Comparison of ENCODE assay signal across 20 cellular contexts in genomic region chr18:42024131-42024530, GRCh38.
DNase-seq lines count a peak whose midpoint lies in the region; ATAC-seq and TF ChIP-seq lines count a peak whose summit lies in the region.
"Had no signal": no experiment of that assay in that cellular context is flagged by ENCODE, and none has a peak within 500 bp of the region (broad histone marks: within the 10 kb centered on the region; RNA-seq: fewer than 3 reads in every experiment).

No MANE protein-coding gene starts in this region.

- no peak for DNase-seq in activated CD4-positive, CD25-positive, alpha-beta regulatory T cell treated with anti-CD3 and anti-CD28 coated beads, Interleukin-2, amount 50 U/mL, for 72 hours
- DNase-seq in T-cell (no peak), GM10248 (ENCODE audit: extremely low spot score) (no peak), H7 (no peak)
- DNase-seq: activated naive CD4-positive, alpha-beta T cell; BE2C; effector memory CD4-positive, alpha-beta T cell; glutamatergic neuron; left ventricle myocardium inferior; NCI-H1105; SHP77 treated with DMSO at 0.1 percent for 48 hours; stimulated activated CD4-positive, alpha-beta T cell treated with anti-CD3 and anti-CD28 coated beads, Interleukin-12 subunit alpha, Interleukin-12 subunit beta, amount 100 ng/mL, for 4 hours had no signal

- no peaks in the 10 kb centered on the region for H3K27me3 Mint-ChIP-seq in T-cell

- TF ChIP-seq CTCF in GM10248 (IDR thresholded peaks at IDR 0.05; ENCODE audit: control extremely low read depth, extremely low read depth, low read depth, missing control alignments): no peak

- POLR2A ChIA-PET in T-cell (lab: Charles Lee): no interaction called here
- POLR2A ChIA-PET in GM10248 (lab: Yijun Ruan, JAX): no interaction called here

- H3K4me3 Mint-ChIP-seq in T-cell: no peak overlapping the region
- H3K4me3 Mint-ChIP-seq: neural progenitor cell, WTC11 had no signal

- ATAC-seq in activated CD4-positive, CD25-positive, alpha-beta regulatory T cell treated with anti-CD3 and anti-CD28 coated beads, Interleukin-2, amount 50 U/mL, for 24 hours: peak; percentile 29 to 37
- peak; percentile 36 for ATAC-seq in GM18511 (IDR thresholded peaks at IDR 0.05; ENCODE audit: unreplicated experiment)
- peak; percentile 19 for ATAC-seq in HG02678 (IDR thresholded peaks at IDR 0.05; ENCODE audit: unreplicated experiment)
- ATAC-seq in T-cell (replicated peaks in 1 of 4): no peak
- ATAC-seq in GM21786 (IDR thresholded peaks at IDR 0.05; ENCODE audit: unreplicated experiment): no peak
- ATAC-seq: WTC11 had no signal

- H3K27me3 ChIP-seq in H7 (ENCODE audit: control insufficient read depth, insufficient read depth, low read length): no peaks in the 10 kb centered on the region
- H3K27me3 ChIP-seq: ascending aorta, BE2C, neural progenitor cell had no signal

- no peak overlapping the region for H3K4me3 ChIP-seq in H7 (ENCODE audit: insufficient read depth, low read depth, low read length)
- H3K4me3 ChIP-seq: ascending aorta, left ventricle myocardium inferior, neural progenitor cell, thoracic aorta had no signal

- H3K9me3 Mint-ChIP-seq in T-cell: no peaks in the 10 kb centered on the region
- H3K9me3 Mint-ChIP-seq: neural progenitor cell, WTC11 had no signal

- CTCF ChIA-PET in T-cell (lab: Charles Lee): no interaction called here
- CTCF ChIA-PET in GM10248 (lab: Yijun Ruan, JAX): interaction anchor here (2.1 kb wide), 1 partner anchor 10 kb away, joined by 9 read pairs; no protein-coding TSS in a partner anchor

- no peaks in the 10 kb centered on the region for H3K36me3 ChIP-seq in H7 (replicated peaks; ENCODE audit: control insufficient read depth, insufficient read depth, low read length)
- H3K36me3 ChIP-seq: BE2C had no signal

- H3K36me3 Mint-ChIP-seq in T-cell: peaks cover 20% of the 10 kb centered on the region

- H3K4me1 Mint-ChIP-seq in T-cell: peaks cover 10 to 45% (median 29%) of the 10 kb centered on the region in 3 donors
- H3K4me1 Mint-ChIP-seq: neural progenitor cell, WTC11 had no signal

- H3K27ac Mint-ChIP-seq in T-cell: peak overlapping the region; percentile 55 to 80
- H3K27ac Mint-ChIP-seq: neural progenitor cell, WTC11 had no signal

Comparison
In these comparisons a context has a peak if more than half of its experiments do, and no peak if none do; other contexts are left out.
1. ATAC-seq: peak in activated CD4-positive, CD25-positive, alpha-beta regulatory T cell treated with anti-CD3 and anti-CD28 coated beads, Interleukin-2, amount 50 U/mL, for 24 hours (2 of 2), GM18511 (single experiment) and HG02678 (single experiment); none in T-cell (0 of 4) and GM21786 (single experiment).